In the genomic region with DNA sequence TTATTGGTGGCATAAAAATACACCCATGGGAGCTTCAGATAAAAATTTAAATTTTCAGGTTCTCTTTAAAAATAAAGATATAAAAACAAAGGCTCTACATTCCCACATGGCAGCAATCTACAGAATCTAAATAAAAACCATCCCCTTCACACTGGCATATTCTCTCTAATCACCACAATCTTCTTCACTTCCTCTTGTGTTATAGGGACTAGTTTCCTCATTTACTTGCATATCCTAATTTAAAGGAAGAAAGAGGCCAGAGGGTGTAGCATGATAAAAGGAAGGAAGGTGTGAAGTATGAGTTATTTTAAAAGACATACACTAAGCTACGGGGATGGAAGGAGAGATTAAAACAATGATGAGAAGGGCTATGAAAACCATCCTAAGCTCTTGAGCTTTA, we compare ENCODE assay signal across 27 cellular contexts.
"Had no signal": no experiment of that assay in that cellular context is flagged by ENCODE, and none has a peak within 500 bp of the region (broad histone marks: within the 10 kb centered on the region; RNA-seq: fewer than 3 reads in every experiment).

No MANE protein-coding gene starts in this region.

- H3K36me3 ChIP-seq: esophagus muscularis mucosa, gastroesophageal sphincter, heart right ventricle, left lung, neutrophil, prostate gland, right atrium auricular region, tibial artery had no signal

- H3K4me1 ChIP-seq: esophagus muscularis mucosa, foreskin keratinocyte, gastroesophageal sphincter, heart right ventricle, left lung, parathyroid adenoma, prostate gland, right atrium auricular region, testis, tibial artery had no signal

- H3K79me2 ChIP-seq: parathyroid adenoma had no signal

- H3K9me3 ChIP-seq: esophagus muscularis mucosa, gastroesophageal sphincter, left lung, mucosa of descending colon, neutrophil, prostate gland, right atrium auricular region, testis, tibial artery had no signal

- ATAC-seq: foreskin keratinocyte; gastroesophageal sphincter; heart right ventricle; left cardiac atrium; left lung; mucosa of descending colon; natural killer cell treated with Interleukin-12 subunit alpha and Interleukin-12 subunit beta and Interleukin-15 and Interleukin-18, amount 100 ng/mL, for 72 hours; sciatic nerve; stimulated activated effector memory CD8-positive, alpha-beta T cell treated with anti-CD3 and anti-CD28 coated beads, Interleukin-12 subunit alpha, Interleukin-12 subunit beta, amount 100 ng/mL, for 72 hours had no signal

- H3K27ac ChIP-seq: esophagus muscularis mucosa, foreskin keratinocyte, gastroesophageal sphincter, heart right ventricle, left lung, neutrophil, parathyroid adenoma, prostate gland, right atrium auricular region, testis, tibial artery had no signal

- H3K4me2 ChIP-seq: smooth muscle cell had no signal

- DNase-seq: dermis blood vessel endothelial cell; effector memory CD4-positive, alpha-beta T cell; foreskin keratinocyte; heart right ventricle; hippocampal formation; left cardiac atrium; left lung; mesenchymal stem cell; mucosa of descending colon; naive B cell; stimulated activated CD4-positive, alpha-beta T cell treated with anti-CD3 and anti-CD28 coated beads, Interleukin-12 subunit alpha, Interleukin-12 subunit beta, amount 100 ng/mL, for 4 hours; stimulated activated CD4-positive, alpha-beta T cell treated with anti-CD3 and anti-CD28 coated beads, Interleukin-2, amount 100 ng/mL, for 24 hours; stimulated activated CD4-positive, alpha-beta T cell treated with anti-CD3 and anti-CD28 coated beads, Interleukin-4, amount 100 ng/mL, for 24 hours; stimulated activated naive CD4-positive, alpha-beta T cell treated with Interleukin-2 at 50 U/mL for 16 hours; substantia nigra; testis; tibial artery had no signal

- H2AFZ ChIP-seq: parathyroid adenoma had no signal

- H3K27me3 ChIP-seq: esophagus muscularis mucosa, foreskin keratinocyte, gastroesophageal sphincter, heart right ventricle, left lung, neutrophil, right atrium auricular region, testis, tibial artery had no signal

- H3K4me3 ChIP-seq: esophagus muscularis mucosa, gastroesophageal sphincter, heart right ventricle, left lung, mucosa of descending colon, prostate gland, right atrium auricular region, smooth muscle cell, testis, tibial artery had no signal
